In genomic region chr5:56319281-56320242, GRCh38 we compare ENCODE assay signal across 1 cellular context.
TF ChIP-seq lines count a peak whose summit lies in the region.

No MANE protein-coding gene starts in this region.

TF ChIP-seq in HepG2, 621 proteins besides CTCF, POLR2A, EP300 and RAD21 (continued from another document):
- TF ChIP-seq SP140L (CRISPR knock-in tag; IDR thresholded peaks at IDR 0.05; ENCODE audit: borderline replicate concordance) (no peak), CERS6 (CRISPR knock-in tag; IDR thresholded peaks at IDR 0.05) (no peak), ZNF687 (CRISPR knock-in tag; IDR thresholded peaks at IDR 0.05) (peak; percentile 43), ZNF749 (CRISPR knock-in tag; IDR thresholded peaks at IDR 0.05; ENCODE audit: borderline replicate concordance) (no peak), FOSL2 (CRISPR knock-in tag; IDR thresholded peaks at IDR 0.05) (peak; percentile 54), SIN3A (IDR thresholded peaks at IDR 0.05; ENCODE audit: borderline replicate concordance, low read depth, low read length) (no peak), ZBTB33 (CRISPR knock-in tag; IDR thresholded peaks at IDR 0.05) (peak; percentile 87), GATAD2A (CRISPR knock-in tag; IDR thresholded peaks at IDR 0.05) (0 out of 2 replicates have a peak, but pooled peaks have one; percentile 19), ZHX1 (CRISPR knock-in tag; IDR thresholded peaks at IDR 0.05; ENCODE audit: low read depth) (no peak), SMAD3 (CRISPR knock-in tag; IDR thresholded peaks at IDR 0.05) (no peak)
